Comparison of ENCODE assay signal across 10 cellular contexts in genomic region chr1:21668232-21669032, GRCh38. TPM values are rescaled to one million over a fixed set of nuclear protein-coding genes. Genes with fewer than 3 reads are reported as not detected.
A peak's percentile ranks its signal among the peaks of the same experiment; 100 is the strongest.
DNase-seq lines count a peak whose midpoint lies in the region; ATAC-seq and TF ChIP-seq lines count a peak whose summit lies in the region.
"Had no signal": no experiment of that assay in that cellular context is flagged by ENCODE, and none has a peak within 500 bp of the region (broad histone marks: within the 10 kb centered on the region; RNA-seq: fewer than 3 reads in every experiment).

No MANE protein-coding gene starts in this region.

- peaks cover 39% of the 10 kb centered on the region for H3K27me3 Mint-ChIP-seq in HFFc6 (ENCODE audit: insufficient read depth)
- peaks cover 44 to 62% of the 10 kb centered on the region in 2 donors for H3K27me3 Mint-ChIP-seq in effector memory CD8-positive, alpha-beta T cell
- H3K27me3 Mint-ChIP-seq in neural crest cell (ENCODE audit: low read depth), result peaks cover 46% of the 10 kb centered on the region

- no peaks in the 10 kb centered on the region for H3K36me3 ChIP-seq in BLaER1 treated with 17β-estradiol and CSF1 and Interleukin-3, amounts not matched to agents 10 nM and 100 nM
- H3K36me3 ChIP-seq: tibial artery had no signal

- H3K9me3 Mint-ChIP-seq in HFFc6 (no peaks in the 10 kb centered on the region), neural crest cell (no peaks in the 10 kb centered on the region)
- H3K9me3 Mint-ChIP-seq in effector memory CD8-positive, alpha-beta T cell, result no peaks in the 10 kb centered on the region

- H3K4me3 ChIP-seq in BLaER1 treated with 17β-estradiol and CSF1 and Interleukin-3, amounts not matched to agents 10 nM and 100 nM, result peak overlapping the region; percentile 54 to 71 (median 62)

- H4K20me1 ChIP-seq in BLaER1 treated with 17β-estradiol and CSF1 and Interleukin-3, amounts not matched to agents 10 nM and 100 nM, result peaks cover 0 to 62% (median 10%) of the 10 kb centered on the region in 11 experiments; a peak in 13 of 22 replicates

- DNase-seq in HFFc6, result no peak
- DNase-seq in effector memory CD8-positive, alpha-beta T cell, result no peak
- no peak for DNase-seq in neural crest cell (ENCODE audit: low read depth, low spot score)
- DNase-seq: T1000 had no signal

- no peak overlapping the region for H3K4me3 Mint-ChIP-seq in HFFc6
- H3K4me3 Mint-ChIP-seq in effector memory CD8-positive, alpha-beta T cell, result peak overlapping the region; percentile 44 to 60
- peak overlapping the region; percentile 76 for H3K4me3 Mint-ChIP-seq in neural crest cell

- TF ChIP-seq CTCF in HFFc6 (IDR thresholded peaks at IDR 0.05), result peak; percentile 36; the same call in 1 of the 2 replicates
- no peak for TF ChIP-seq CTCF in neural crest cell (conservative IDR thresholded peaks at IDR 0.05)

- ATAC-seq in effector memory CD8-positive, alpha-beta T cell (replicated peaks), result no peak
- no peak for ATAC-seq in HG03095 (IDR thresholded peaks at IDR 0.05; ENCODE audit: unreplicated experiment)
- ATAC-seq in HG02885 (IDR thresholded peaks at IDR 0.05; ENCODE audit: poor library complexity, unreplicated experiment), result no peak
- ATAC-seq in HG03460 (IDR thresholded peaks at IDR 0.05; ENCODE audit: unreplicated experiment), result no peak
- ATAC-seq in HG02870 (IDR thresholded peaks at IDR 0.05; ENCODE audit: unreplicated experiment), result no peak

- H3K9ac ChIP-seq in BLaER1 treated with 17β-estradiol and CSF1 and Interleukin-3, amounts not matched to agents 10 nM and 100 nM, result peak overlapping the region; percentile 52 to 75 (median 72); a peak in 20 of 22 replicates

- H3K27ac ChIP-seq in BLaER1 treated with 17β-estradiol and CSF1 and Interleukin-3, amounts not matched to agents 10 nM and 100 nM, result peak overlapping the region in 7 of 11 experiments; percentile 47 to 72 (median 60); a peak in 7 of 22 replicates
- H3K27ac ChIP-seq: tibial artery had no signal

- no peak overlapping the region for H3K27ac Mint-ChIP-seq in HFFc6
- no peak overlapping the region for H3K27ac Mint-ChIP-seq in effector memory CD8-positive, alpha-beta T cell
- no peak overlapping the region for H3K27ac Mint-ChIP-seq in neural crest cell (ENCODE audit: unreplicated experiment)

- no peaks in the 10 kb centered on the region for H3K36me3 Mint-ChIP-seq in HFFc6 (ENCODE audit: low read depth)
- H3K36me3 Mint-ChIP-seq in effector memory CD8-positive, alpha-beta T cell (ENCODE audit: insufficient read depth), result peaks cover 3% of the 10 kb centered on the region
- no peaks in the 10 kb centered on the region for H3K36me3 Mint-ChIP-seq in neural crest cell (ENCODE audit: low read depth)

- H3K4me1 ChIP-seq in BLaER1 treated with 17β-estradiol and CSF1 and Interleukin-3, amounts not matched to agents 10 nM and 100 nM, result peaks cover 76 to 92% (median 84%) of the 10 kb centered on the region in 10 experiments

- peaks cover 0 to 25% (median 16%) of the 10 kb centered on the region in 11 experiments; a peak in 16 of 22 replicates for H3K27me3 ChIP-seq in BLaER1 treated with 17β-estradiol and CSF1 and Interleukin-3, amounts not matched to agents 10 nM and 100 nM

- H3K4me1 Mint-ChIP-seq in HFFc6 (ENCODE audit: low read depth) (peaks cover 43% of the 10 kb centered on the region), neural crest cell (peaks cover 17% of the 10 kb centered on the region)
- peaks cover 0 to 9% of the 10 kb centered on the region in 2 donors for H3K4me1 Mint-ChIP-seq in effector memory CD8-positive, alpha-beta T cell (ENCODE audit: low read depth in 2 of 2)

- H3K4me2 ChIP-seq in BLaER1 treated with 17β-estradiol and CSF1 and Interleukin-3, amounts not matched to agents 10 nM and 100 nM, result peak overlapping the region; percentile 86 to 99 (median 98)

- H3K9me3 ChIP-seq in BLaER1 treated with 17β-estradiol and CSF1 and Interleukin-3, amounts not matched to agents 10 nM and 100 nM (replicated peaks in 1 of 11), result no peaks in the 10 kb centered on the region
- H3K9me3 ChIP-seq: tibial artery had no signal

RNA-seq across cellular contexts. Expression of gene RAP1GAP, which starts 0.7 kb away (rescaled TPM):
- total RNA-seq in HFFc6 (2021; fragmentation: NEBNext Ultra II Directional; extraction: Animal tissue kit (Norgen Biotek cat#: 25700)), result under 1 TPM in 2 of 6 experiments, not detected in 4; 0.07 to 0.19 TPM
- 5.3 and 7.4 TPM in 2 replicates for total RNA-seq in neural crest cell
